Comparison of ENCODE assay signal across 14 cellular contexts in genomic region chr1:36352910-36353878, GRCh38. TPM values are rescaled to one million over a fixed set of nuclear protein-coding genes. Genes with fewer than 3 reads are reported as not detected.
A peak's percentile ranks its signal among the peaks of the same experiment; 100 is the strongest.
DNase-seq lines count a peak whose midpoint lies in the region; ATAC-seq, FAIRE-seq and TF ChIP-seq lines count a peak whose summit lies in the region.
"Had no signal": no experiment of that assay in that cellular context is flagged by ENCODE, and none has a peak within 500 bp of the region (broad histone marks: within the 10 kb centered on the region; RNA-seq: fewer than 3 reads in every experiment).

No MANE protein-coding gene starts in this region.

- peak overlapping the region; percentile 51 for H2BK120ac ChIP-seq in mesenchymal stem cell (ENCODE audit: low read depth, low read length)

- no peak overlapping the region for H2BK5ac ChIP-seq in mesenchymal stem cell (ENCODE audit: low read depth, low read length, poor library complexity, severe bottlenecking)

- no peak for FAIRE-seq in HTR-8/SVneo (lab: Jason Lieb, UNC)
- no peak for FAIRE-seq in D721Med (lab: Jason Lieb, UNC)
- FAIRE-seq: islet of Langerhans, urothelium cell line had no signal

- H3K18ac ChIP-seq in mesenchymal stem cell (ENCODE audit: low read depth in 1 of 2, low read length in 2 of 2), result peak overlapping the region; percentile 9 to 86

- ATAC-seq in gastrocnemius medialis (no peak), GM19397 (IDR thresholded peaks at IDR 0.05; ENCODE audit: unreplicated experiment) (no peak)
- ATAC-seq: Panc1 had no signal

- H3K36me3 ChIP-seq in breast epithelium (no peaks in the 10 kb centered on the region), mesenchymal stem cell (ENCODE audit: control insufficient read depth in 1 of 2, insufficient read depth in 2 of 2, low read depth in 1 of 2, low read length in 2 of 2) (peaks cover 59 to 76% of the 10 kb centered on the region in 2 experiments), gastrocnemius medialis (peaks cover 0 to 83% of the 10 kb centered on the region in 2 donors)

- H3K27me3 ChIP-seq in breast epithelium, result no peaks in the 10 kb centered on the region
- H3K27me3 ChIP-seq in mesenchymal stem cell (ENCODE audit: control insufficient read depth in 1 of 2, insufficient read depth in 1 of 2, low read length in 2 of 2), result no peaks in the 10 kb centered on the region
- no peaks in the 10 kb centered on the region for H3K27me3 ChIP-seq in gastrocnemius medialis

- H3K4me3 ChIP-seq in breast epithelium, result no peak overlapping the region
- H3K4me3 ChIP-seq in mesenchymal stem cell (ENCODE audit: insufficient read depth in 1 of 2, low read depth in 1 of 2, low read length in 2 of 2), result peak overlapping the region in 1 of 2 experiments; percentile 12
- H3K4me3 ChIP-seq in gastrocnemius medialis, result no peak overlapping the region

- peak overlapping the region; percentile 81 to 85 for H2BK12ac ChIP-seq in mesenchymal stem cell (ENCODE audit: low read length in 2 of 2)

- H3K4ac ChIP-seq in mesenchymal stem cell (ENCODE audit: low read depth in 1 of 2, low read length in 2 of 2), result peak overlapping the region; percentile 7 to 52

- TF ChIP-seq POLR2A in breast epithelium (IDR thresholded peaks at IDR 0.05), result no peak
- no peak for TF ChIP-seq POLR2A in gastrocnemius medialis (IDR thresholded peaks at IDR 0.05)

- H3K14ac ChIP-seq in mesenchymal stem cell (ENCODE audit: low read length in 2 of 2), result peak overlapping the region in 1 of 2 experiments; percentile 73

- peak overlapping the region; percentile 93 for H4K91ac ChIP-seq in mesenchymal stem cell (ENCODE audit: low read length)

- peaks cover 25% of the 10 kb centered on the region for H3K79me1 ChIP-seq in mesenchymal stem cell (replicated peaks; ENCODE audit: low read length, poor library complexity, severe bottlenecking)

- peak overlapping the region; percentile 88 to 90 for H3K27ac ChIP-seq in breast epithelium
- H3K27ac ChIP-seq in mesenchymal stem cell (ENCODE audit: low read length, poor library complexity, severe bottlenecking), result peak overlapping the region; percentile 96
- no peak overlapping the region for H3K27ac ChIP-seq in gastrocnemius medialis

- H4K8ac ChIP-seq in mesenchymal stem cell (ENCODE audit: low read length), result peak overlapping the region; percentile 49

- H2BK15ac ChIP-seq in mesenchymal stem cell (ENCODE audit: low read depth, poor library complexity, severe bottlenecking), result peak overlapping the region; percentile 52

- no peak overlapping the region for H3K4me2 ChIP-seq in mesenchymal stem cell (ENCODE audit: low read length, poor library complexity, severe bottlenecking)

- H3K9me3 ChIP-seq in breast epithelium, result no peaks in the 10 kb centered on the region
- H3K9me3 ChIP-seq in mesenchymal stem cell (ENCODE audit: control insufficient read depth, low read length), result no peaks in the 10 kb centered on the region
- H3K9me3 ChIP-seq in gastrocnemius medialis, result no peaks in the 10 kb centered on the region

- in situ Hi-C loops in gastrocnemius medialis (cut with MboI; ENCODE audit: low sequenced_read_pairs in 4 of 4), result loop anchor here in 1 of 4 donors (10.0 kb wide), 1 partner anchor 62 kb away; no protein-coding TSS in a partner anchor

- peak overlapping the region; percentile 58 for H2AK5ac ChIP-seq in mesenchymal stem cell (ENCODE audit: low read length, severe bottlenecking)

- DNase-seq in AG08396 (ENCODE audit: low spot score) (peak; percentile 66), HTR-8/SVneo (ENCODE audit: insufficient read length, low spot score) (peak; percentile 53), breast epithelium (ENCODE audit: low spot score in 2 of 2) (no peak), mesenchymal stem cell (peak; percentile 83), gastrocnemius medialis (no peak), D721Med (ENCODE audit: insufficient read length, low spot score) (no peak), NCI-H446 treated with DMSO at 0.1 percent for 48 hours (lab: John Stamatoyannopoulos, UW) (no peak)
- DNase-seq: activated CD4-positive, alpha-beta T cell treated with anti-CD3 and anti-CD28 coated beads for 1 hour; CD8-positive, alpha-beta memory T cell; effector CD8-positive, alpha-beta T cell had no signal

- H3K9ac ChIP-seq in mesenchymal stem cell (ENCODE audit: low read length), result peak overlapping the region; percentile 80

- WGBS in mesenchymal stem cell, result 60% methylated on average over 15 of the region's 15 CpGs

- no peak overlapping the region for H2AFZ ChIP-seq in mesenchymal stem cell (ENCODE audit: low read depth, low read length)

- TF ChIP-seq CTCF in breast epithelium (IDR thresholded peaks at IDR 0.05), result no peak
- no peak for TF ChIP-seq CTCF in gastrocnemius medialis (IDR thresholded peaks at IDR 0.05 in 4 of 5, conservative IDR thresholded peaks at IDR 0.05 in 1 of 5)
- no peak for TF ChIP-seq CTCF in D721Med (IDR thresholded peaks at IDR 0.05; ENCODE audit: insufficient read depth, missing control alignments)

- H3K4me1 ChIP-seq in breast epithelium, result peaks cover 6 to 23% of the 10 kb centered on the region in 2 donors
- peaks cover 52% of the 10 kb centered on the region for H3K4me1 ChIP-seq in mesenchymal stem cell (ENCODE audit: control insufficient read depth, insufficient read depth, low read depth, low read length)
- peaks cover 21 to 29% of the 10 kb centered on the region in 2 donors for H3K4me1 ChIP-seq in gastrocnemius medialis

- intact Hi-C loops in breast epithelium (cut with DNase I; ENCODE audit: low total_unique reads) (loop anchor here (10.0 kb wide), 1 partner anchor 72 kb away; no protein-coding TSS in a partner anchor), gastrocnemius medialis (cut with DNase I; ENCODE audit: low total_unique reads) (no loop called here)

- H3K23ac ChIP-seq in mesenchymal stem cell (ENCODE audit: low read length in 2 of 2), result peak overlapping the region in 1 of 2 experiments; percentile 57

RNA-seq across cellular contexts. Expression of gene EVA1B, which starts 29.7 kb away (rescaled TPM):
- total RNA-seq in breast epithelium (100 to 1,000 TPM in 2 of 3 donors, 10 to 100 TPM in 1; 62.1 to 129 (median 118) TPM), gastrocnemius medialis (10 to 100 TPM; 10.0 to 19.9 (median 14.8) TPM)
- polyA plus RNA-seq in mesenchymal stem cell (2013, experiment 1 of 2), result 129 TPM
- 133 TPM for polyA plus RNA-seq in mesenchymal stem cell (2013, experiment 2 of 2)

RNA-seq across cellular contexts. Expression of gene STK40, which starts 32.5 kb away (rescaled TPM):
- total RNA-seq in breast epithelium, result 10 to 100 TPM; 22.5 to 36.0 (median 26.2) TPM
- 55.6 TPM for polyA plus RNA-seq in mesenchymal stem cell (2013, experiment 1 of 2)
- polyA plus RNA-seq in mesenchymal stem cell (2013, experiment 2 of 2), result 54.5 TPM
- 100 to 1,000 TPM; 109 to 263 (median 211) TPM for total RNA-seq in gastrocnemius medialis

RNA-seq across cellular contexts. Expression of gene LSM10, which starts 44.5 kb away (rescaled TPM):
- total RNA-seq in breast epithelium (10 to 100 TPM; 31.8 to 49.5 (median 39.7) TPM), gastrocnemius medialis (100 to 1,000 TPM in 2 of 4 donors, 10 to 100 TPM in 2; 56.9 to 129 (median 103) TPM)
- 62.4 TPM for polyA plus RNA-seq in mesenchymal stem cell (2013, experiment 1 of 2)
- 61.1 TPM for polyA plus RNA-seq in mesenchymal stem cell (2013, experiment 2 of 2)

RNA-seq across cellular contexts. Expression of gene SH3D21, which starts 47.0 kb away (rescaled TPM):
- total RNA-seq in breast epithelium, result 10 to 100 TPM in 2 of 3 donors, under 1 TPM in 1; 0.80 to 18.7 (median 18.0) TPM
- 1.9 TPM for polyA plus RNA-seq in mesenchymal stem cell (2013, experiment 1 of 2)
- 1.8 TPM for polyA plus RNA-seq in mesenchymal stem cell (2013, experiment 2 of 2)
- total RNA-seq in gastrocnemius medialis, result 1 to 10 TPM in 1 of 4 donors, under 1 TPM in 3; 0.10 to 1.4 (median 0.46) TPM
- polyA plus RNA-seq: CD8-positive, alpha-beta memory T cell had no signal

Comparison
In these comparisons a context has a peak if more than half of its experiments do, and no peak if none do; other contexts are left out.
1. DNase-seq: peak in AG08396 (single experiment), HTR-8/SVneo (single experiment) and mesenchymal stem cell (single experiment); none in breast epithelium (0 of 2), gastrocnemius medialis (0 of 2), D721Med (single experiment) and NCI-H446 treated with DMSO at 0.1 percent for 48 hours (single experiment).
2. H3K27ac ChIP-seq: peak in breast epithelium (2 of 2) and mesenchymal stem cell (single experiment); none in gastrocnemius medialis (0 of 4).